Comparison of ENCODE assay signal across 14 cellular contexts in the genomic region with DNA sequence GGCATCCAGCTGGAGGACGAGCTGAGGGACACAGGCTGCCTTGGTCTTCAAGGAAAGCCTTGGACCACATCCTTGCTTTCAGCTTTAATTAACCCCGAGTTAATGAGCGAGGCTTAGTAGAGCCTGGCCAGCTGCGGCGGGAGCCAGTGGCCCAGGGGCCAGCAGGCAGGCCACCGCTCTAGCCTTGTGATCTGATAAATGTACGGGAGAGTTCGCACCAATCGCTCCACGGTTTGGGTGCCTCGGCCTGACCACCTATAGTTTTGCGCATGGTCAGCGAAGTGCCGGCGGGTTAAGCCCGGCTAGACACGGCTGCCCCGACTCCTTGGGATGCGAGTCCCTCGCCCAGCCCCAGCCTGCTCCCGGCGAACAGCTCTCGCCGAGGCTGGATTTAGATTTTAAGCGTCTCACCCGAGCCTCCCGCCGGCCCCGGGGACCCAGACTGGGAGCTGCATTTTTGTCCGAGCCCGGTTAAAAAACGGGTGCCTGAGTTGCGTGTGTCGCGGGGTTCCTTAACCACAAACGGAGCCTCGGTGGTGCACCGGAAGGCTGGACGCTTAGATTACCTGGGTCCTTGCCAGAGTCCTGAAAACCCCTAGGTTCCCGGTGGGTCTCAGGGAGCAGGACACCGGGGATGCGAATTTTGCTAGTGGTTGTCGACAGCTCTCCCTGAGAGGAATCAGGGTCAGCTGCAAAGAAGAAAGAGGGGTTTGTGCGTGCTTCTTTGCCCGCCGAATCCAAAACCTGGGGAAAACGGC. TPM values are rescaled to one million over a fixed set of nuclear protein-coding genes. Genes with fewer than 3 reads are reported as not detected.
A peak's percentile ranks its signal among the peaks of the same experiment; 100 is the strongest.
DNase-seq lines count a peak whose midpoint lies in the region; ATAC-seq and TF ChIP-seq lines count a peak whose summit lies in the region.
"Had no signal": no experiment of that assay in that cellular context is flagged by ENCODE, and none has a peak within 500 bp of the region (broad histone marks: within the 10 kb centered on the region; RNA-seq: fewer than 3 reads in every experiment).

No MANE protein-coding gene starts in this region.

- H3K4me1 ChIP-seq in upper lobe of right lung (no peaks in the 10 kb centered on the region), prostate gland (replicated peaks) (no peaks in the 10 kb centered on the region)
- H3K4me1 ChIP-seq: gastrocnemius medialis had no signal

- intact Hi-C loops in upper lobe of right lung (cut with DNase I) (no loop called here), prostate gland (cut with DNase I) (no loop called here)

- H3K36me3 ChIP-seq in upper lobe of right lung (no peaks in the 10 kb centered on the region), prostate gland (no peaks in the 10 kb centered on the region)
- H3K36me3 ChIP-seq: gastrocnemius medialis had no signal

- TF ChIP-seq CTCF in upper lobe of right lung (IDR thresholded peaks at IDR 0.05) (no peak), prostate gland (IDR thresholded peaks at IDR 0.05) (no peak)

- peaks cover 18% of the 10 kb centered on the region for H3K4me1 Mint-ChIP-seq in activated naive CD8-positive, alpha-beta T cell treated with anti-CD3 and anti-CD28 coated beads for 36 hours
- H3K4me1 Mint-ChIP-seq in activated naive CD8-positive, alpha-beta T cell treated with anti-CD3 and anti-CD28 coated beads, Interleukin-2, amount 50 U/mL, for 24 hours, result peaks cover 9% of the 10 kb centered on the region
- H3K4me1 Mint-ChIP-seq in effector memory CD8-positive, alpha-beta T cell (ENCODE audit: low read depth in 2 of 2), result peaks cover 18 to 37% of the 10 kb centered on the region in 2 donors

- H3K36me3 Mint-ChIP-seq in activated naive CD8-positive, alpha-beta T cell treated with anti-CD3 and anti-CD28 coated beads for 36 hours, result no peaks in the 10 kb centered on the region
- H3K36me3 Mint-ChIP-seq in activated naive CD8-positive, alpha-beta T cell treated with anti-CD3 and anti-CD28 coated beads, Interleukin-2, amount 50 U/mL, for 24 hours (ENCODE audit: low read depth), result no peaks in the 10 kb centered on the region
- peaks cover 40% of the 10 kb centered on the region for H3K36me3 Mint-ChIP-seq in effector memory CD8-positive, alpha-beta T cell (ENCODE audit: insufficient read depth)

- peaks cover 97% of the 10 kb centered on the region for H3K27me3 Mint-ChIP-seq in activated naive CD8-positive, alpha-beta T cell treated with anti-CD3 and anti-CD28 coated beads for 36 hours
- peaks cover 88% of the 10 kb centered on the region for H3K27me3 Mint-ChIP-seq in activated naive CD8-positive, alpha-beta T cell treated with anti-CD3 and anti-CD28 coated beads, Interleukin-2, amount 50 U/mL, for 24 hours
- H3K27me3 Mint-ChIP-seq in effector memory CD8-positive, alpha-beta T cell, result peaks cover 92 to 93% of the 10 kb centered on the region in 2 donors

- DNase-seq in activated naive CD8-positive, alpha-beta T cell treated with anti-CD3 and anti-CD28 coated beads for 36 hours, result no peak
- no peak for DNase-seq in activated naive CD8-positive, alpha-beta T cell treated with anti-CD3 and anti-CD28 coated beads, Interleukin-2, amount 50 U/mL, for 24 hours
- DNase-seq in effector memory CD8-positive, alpha-beta T cell, result no peak
- DNase-seq in upper lobe of right lung (peak; percentile 34), prostate gland (ENCODE audit: low spot score) (no peak), DMS53 treated with DMSO at 0.1 percent for 48 hours (lab: John Stamatoyannopoulos, UW; ENCODE audit: unreplicated experiment) (no peak)
- DNase-seq: Calu3; gastrocnemius medialis; Kasumi-1; NK-92 treated with Interleukin-12 subunit alpha and Interleukin-12 subunit beta, amount 100 ng/mL, for 24 hours; T-helper 9 cell had no signal

- no peak overlapping the region for H3K4me3 ChIP-seq in upper lobe of right lung
- H3K4me3 ChIP-seq in prostate gland, result no peak overlapping the region
- H3K4me3 ChIP-seq: gastrocnemius medialis, GM23248 had no signal

- peaks cover 1% of the 10 kb centered on the region for H3K9me3 Mint-ChIP-seq in activated naive CD8-positive, alpha-beta T cell treated with anti-CD3 and anti-CD28 coated beads for 36 hours
- H3K9me3 Mint-ChIP-seq in activated naive CD8-positive, alpha-beta T cell treated with anti-CD3 and anti-CD28 coated beads, Interleukin-2, amount 50 U/mL, for 24 hours, result no peaks in the 10 kb centered on the region
- no peaks in the 10 kb centered on the region for H3K9me3 Mint-ChIP-seq in effector memory CD8-positive, alpha-beta T cell
- H3K9me3 Mint-ChIP-seq: natural killer cell treated with Interleukin-12 subunit alpha and Interleukin-12 subunit beta and Interleukin-15 and Interleukin-18, amount 100 ng/mL, for 72 hours had no signal

- no peak for ATAC-seq in activated naive CD8-positive, alpha-beta T cell treated with anti-CD3 and anti-CD28 coated beads, Interleukin-2, amount 50 U/mL, for 24 hours
- no peak for ATAC-seq in effector memory CD8-positive, alpha-beta T cell (replicated peaks)
- ATAC-seq in upper lobe of right lung, result no peak
- ATAC-seq: gastrocnemius medialis; natural killer cell treated with Interleukin-12 subunit alpha and Interleukin-12 subunit beta and Interleukin-15 and Interleukin-18, amount 100 ng/mL, for 72 hours had no signal

- TF ChIP-seq POLR2A in prostate gland (IDR thresholded peaks at IDR 0.05), result no peak

- H3K4me3 Mint-ChIP-seq in activated naive CD8-positive, alpha-beta T cell treated with anti-CD3 and anti-CD28 coated beads for 36 hours, result no peak overlapping the region
- no peak overlapping the region for H3K4me3 Mint-ChIP-seq in activated naive CD8-positive, alpha-beta T cell treated with anti-CD3 and anti-CD28 coated beads, Interleukin-2, amount 50 U/mL, for 24 hours
- peak overlapping the region; percentile 31 to 34 for H3K4me3 Mint-ChIP-seq in effector memory CD8-positive, alpha-beta T cell
- H3K4me3 Mint-ChIP-seq: natural killer cell treated with Interleukin-12 subunit alpha and Interleukin-12 subunit beta and Interleukin-15 and Interleukin-18, amount 100 ng/mL, for 72 hours had no signal

- H3K9me3 ChIP-seq in upper lobe of right lung, result no peaks in the 10 kb centered on the region
- H3K9me3 ChIP-seq in prostate gland, result no peaks in the 10 kb centered on the region
- H3K9me3 ChIP-seq: gastrocnemius medialis had no signal

- WGBS in prostate gland, result 5% methylated on average over 47 of the region's 47 CpGs

- peak overlapping the region; percentile 69 for H3K27ac Mint-ChIP-seq in activated naive CD8-positive, alpha-beta T cell treated with anti-CD3 and anti-CD28 coated beads for 36 hours
- H3K27ac Mint-ChIP-seq in activated naive CD8-positive, alpha-beta T cell treated with anti-CD3 and anti-CD28 coated beads, Interleukin-2, amount 50 U/mL, for 24 hours, result no peak overlapping the region
- peak overlapping the region in 1 of 2 donors; percentile 69 for H3K27ac Mint-ChIP-seq in effector memory CD8-positive, alpha-beta T cell
- H3K27ac Mint-ChIP-seq: natural killer cell treated with Interleukin-12 subunit alpha and Interleukin-12 subunit beta and Interleukin-15 and Interleukin-18, amount 100 ng/mL, for 72 hours had no signal

- H3K27ac ChIP-seq in upper lobe of right lung (no peak overlapping the region), prostate gland (no peak overlapping the region)
- H3K27ac ChIP-seq: gastrocnemius medialis, GM23248 had no signal

- H3K27me3 ChIP-seq in upper lobe of right lung (peaks cover 97% of the 10 kb centered on the region), prostate gland (replicated peaks; ENCODE audit: insufficient read depth) (peaks cover 66% of the 10 kb centered on the region)

RNA-seq across cellular contexts. Expression of a gene that starts 2.9 kb away (rescaled TPM):
- total RNA-seq in activated naive CD8-positive, alpha-beta T cell treated with anti-CD3 and anti-CD28 coated beads for 36 hours, result not detected
- not detected for total RNA-seq in upper lobe of right lung
- total RNA-seq in prostate gland, result not detected
- total RNA-seq: Calu3; gastrocnemius medialis; GM23248; natural killer cell treated with Interleukin-12 subunit alpha and Interleukin-12 subunit beta and Interleukin-15 and Interleukin-18, amount 100 ng/mL, for 72 hours; renal cortical epithelial cell had no signal

RNA-seq across cellular contexts. Expression of a gene that starts 13.1 kb away (rescaled TPM):
- not detected for total RNA-seq in activated naive CD8-positive, alpha-beta T cell treated with anti-CD3 and anti-CD28 coated beads for 36 hours
- total RNA-seq in upper lobe of right lung (not detected), prostate gland (1 to 10 TPM in 1 of 2 donors, under 1 TPM in 1; 0.34 to 1.2 TPM)
- total RNA-seq: Calu3; GM23248; natural killer cell treated with Interleukin-12 subunit alpha and Interleukin-12 subunit beta and Interleukin-15 and Interleukin-18, amount 100 ng/mL, for 72 hours had no signal

RNA-seq across cellular contexts. Expression of a gene that starts 21.2 kb away (rescaled TPM):
- total RNA-seq in activated naive CD8-positive, alpha-beta T cell treated with anti-CD3 and anti-CD28 coated beads for 36 hours, result not detected
- total RNA-seq in upper lobe of right lung (not detected), prostate gland (not detected)
- total RNA-seq: Calu3; GM23248; natural killer cell treated with Interleukin-12 subunit alpha and Interleukin-12 subunit beta and Interleukin-15 and Interleukin-18, amount 100 ng/mL, for 72 hours had no signal

RNA-seq across cellular contexts. Expression of a gene that starts 23.0 kb away (rescaled TPM):
- not detected for total RNA-seq in activated naive CD8-positive, alpha-beta T cell treated with anti-CD3 and anti-CD28 coated beads for 36 hours
- total RNA-seq in upper lobe of right lung (not detected), prostate gland (under 1 TPM in 1 of 2 donors, not detected in 1; 0.28 TPM)
- total RNA-seq: Calu3; GM23248; natural killer cell treated with Interleukin-12 subunit alpha and Interleukin-12 subunit beta and Interleukin-15 and Interleukin-18, amount 100 ng/mL, for 72 hours had no signal

RNA-seq across cellular contexts. Expression of a gene that starts 33.2 kb away (rescaled TPM):
- not detected for total RNA-seq in activated naive CD8-positive, alpha-beta T cell treated with anti-CD3 and anti-CD28 coated beads for 36 hours
- total RNA-seq in upper lobe of right lung (not detected), prostate gland (1 to 10 TPM in 1 of 2 donors, under 1 TPM in 1; 0.51 to 7.2 TPM)
- total RNA-seq: GM23248; natural killer cell treated with Interleukin-12 subunit alpha and Interleukin-12 subunit beta and Interleukin-15 and Interleukin-18, amount 100 ng/mL, for 72 hours had no signal

Comparison
In these comparisons a context has a peak if more than half of its experiments do, and no peak if none do; other contexts are left out.
1. H3K4me3 Mint-ChIP-seq: peak in effector memory CD8-positive, alpha-beta T cell (2 of 2); none in activated naive CD8-positive, alpha-beta T cell treated with anti-CD3 and anti-CD28 coated beads for 36 hours (single experiment) and activated naive CD8-positive, alpha-beta T cell treated with anti-CD3 and anti-CD28 coated beads, Interleukin-2, amount 50 U/mL, for 24 hours (single experiment).